1 cellular context compared by ENCODE assay signal in the genomic region with DNA sequence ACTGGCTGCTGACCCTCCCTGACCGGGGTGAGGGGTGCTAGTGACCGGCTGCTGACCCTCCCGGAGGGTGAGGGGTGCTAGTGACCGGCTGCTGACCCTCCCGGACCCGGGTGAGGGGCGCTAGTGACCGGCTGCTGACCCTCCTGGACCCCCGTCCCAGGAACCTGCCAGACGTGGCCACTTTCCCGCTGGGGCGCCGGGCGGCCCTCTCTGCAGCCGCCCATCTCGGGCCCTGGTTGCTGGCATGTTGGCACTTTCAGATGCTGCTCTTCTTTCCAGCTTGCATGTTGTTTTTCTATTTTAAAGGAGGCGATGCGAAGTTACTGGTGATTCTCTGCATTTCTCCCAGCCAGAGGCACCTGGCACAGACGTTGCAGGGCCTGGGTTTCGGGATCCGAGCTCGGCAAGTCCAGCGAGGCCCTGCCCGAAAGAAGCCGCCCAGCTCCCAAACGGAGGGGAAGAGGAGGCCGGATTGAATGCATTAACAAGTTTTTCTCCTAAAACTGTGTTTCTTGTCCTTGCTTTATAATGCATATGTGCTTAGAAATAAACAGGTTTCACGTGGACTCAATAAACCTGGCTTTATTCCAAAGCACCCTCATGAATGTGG.
A peak's percentile ranks its signal among the peaks of the same experiment; 100 is the strongest.
TF ChIP-seq lines count a peak whose summit lies in the region.

No MANE protein-coding gene starts in this region.

TF ChIP-seq in HepG2, 621 proteins besides CTCF, POLR2A, EP300 and RAD21:
- TF ChIP-seq CENPT (CRISPR knock-in tag; IDR thresholded peaks at IDR 0.05; ENCODE audit: low read depth): 0 out of 2 replicates have a peak, but pooled peaks have one; percentile 10
- TF ChIP-seq MLLT10 (CRISPR knock-in tag; IDR thresholded peaks at IDR 0.05): no peak
